In genomic region chr12:31959701-31960391, GRCh38 we compare ENCODE assay signal across 8 cellular contexts. TPM values are rescaled to one million over a fixed set of nuclear protein-coding genes. Genes with fewer than 3 reads are reported as not detected.
DNase-seq lines count a peak whose midpoint lies in the region; ATAC-seq, FAIRE-seq and TF ChIP-seq lines count a peak whose summit lies in the region.

No MANE protein-coding gene starts in this region.

- DNase-seq in GF-D8 (lab: John Stamatoyannopoulos, UW) (peak; percentile 47), GOT3 (lab: John Stamatoyannopoulos, UW) (peak; percentile 27), Karpas-422 (peak; percentile 76), amniotic epithelial cell (ENCODE audit: low read depth) (peak; percentile 48), left ventricle myocardium inferior (peak; percentile 75), prostate gland (ENCODE audit: low spot score) (peak; percentile 46), urothelium cell line (ENCODE audit: low spot score) (peak; percentile 65)

- TF ChIP-seq CTCF in left ventricle myocardium inferior (IDR thresholded peaks at IDR 0.05; ENCODE audit: borderline replicate concordance) (no peak), prostate gland (IDR thresholded peaks at IDR 0.05) (peak in 1 of 4 experiments; percentile 16)

- H2AFZ ChIP-seq in Karpas-422 (ENCODE audit: low read length) = no peak overlapping the region; the same call in 1 of the 2 replicates

- no peaks in the 10 kb centered on the region for H3K79me2 ChIP-seq in Karpas-422 (ENCODE audit: low read length)

- ATAC-seq in SK-N-SH treated with all-trans-retinoic acid at 6 μM for 48 hours = peak; percentile 69

- peak overlapping the region; percentile 80 for H3K4me2 ChIP-seq in Karpas-422 (ENCODE audit: low read depth, low read length, poor library complexity, severe bottlenecking)

- TF ChIP-seq POLR2A in prostate gland (IDR thresholded peaks at IDR 0.05) = no peak

- no peaks in the 10 kb centered on the region for H3K9me2 ChIP-seq in Karpas-422 (replicated peaks; ENCODE audit: insufficient read depth, low read length)

- peaks cover 9% of the 10 kb centered on the region; the same call in 1 of the 2 replicates for H4K20me1 ChIP-seq in Karpas-422 (ENCODE audit: insufficient read depth, low read depth, low read length)

- H3K36me3 ChIP-seq in Karpas-422 (ENCODE audit: insufficient read depth, low read length) (no peaks in the 10 kb centered on the region), left ventricle myocardium inferior (peaks cover 12% of the 10 kb centered on the region), prostate gland (no peaks in the 10 kb centered on the region)

- under 1% methylated on average over 47 of the region's 47 CpGs for WGBS in prostate gland

- H3K4me3 ChIP-seq in Karpas-422 (ENCODE audit: low read length) (peak overlapping the region; percentile 69), left ventricle myocardium inferior (peak overlapping the region; percentile 75), prostate gland (peak overlapping the region; percentile 70 to 76)

- H3K9me3 ChIP-seq in Karpas-422 (ENCODE audit: low read length) = no peaks in the 10 kb centered on the region
- no peaks in the 10 kb centered on the region for H3K9me3 ChIP-seq in left ventricle myocardium inferior (replicated peaks)
- no peaks in the 10 kb centered on the region for H3K9me3 ChIP-seq in prostate gland

- peak overlapping the region; percentile 63 for H3K9ac ChIP-seq in Karpas-422 (ENCODE audit: low read length)

- intact Hi-C loops in left ventricle myocardium inferior (cut with micrococcal nuclease) (no loop called here), prostate gland (cut with DNase I) (loop anchor here (2.0 to 10.0 kb wide), 3 partner anchors 155 to 301 kb away; partner anchors contain the start of genes AMN1 and ETFBKMT)

- peaks cover 21% of the 10 kb centered on the region for H3K4me1 ChIP-seq in Karpas-422 (ENCODE audit: low read length)
- H3K4me1 ChIP-seq in left ventricle myocardium inferior = peaks cover 56% of the 10 kb centered on the region
- no peaks in the 10 kb centered on the region for H3K4me1 ChIP-seq in prostate gland (replicated peaks)

- H3K27ac ChIP-seq in Karpas-422 (ENCODE audit: low read length) = no peak overlapping the region
- H3K27ac ChIP-seq in left ventricle myocardium inferior (replicated peaks) = peak overlapping the region; percentile 96
- peak overlapping the region; percentile 91 for H3K27ac ChIP-seq in prostate gland

- H3K27me3 ChIP-seq in Karpas-422 (ENCODE audit: low read length) = no peaks in the 10 kb centered on the region
- H3K27me3 ChIP-seq in left ventricle myocardium inferior (ENCODE audit: low read depth) = no peaks in the 10 kb centered on the region
- H3K27me3 ChIP-seq in prostate gland (replicated peaks; ENCODE audit: insufficient read depth) = no peaks in the 10 kb centered on the region

- no peak for FAIRE-seq in urothelium cell line (lab: Jason Lieb, UNC)

TF ChIP-seq in SK-N-SH treated with all-trans-retinoic acid at 6 μM for 48 hours, 23 proteins besides CTCF, POLR2A, EP300 and RAD21:
- TF ChIP-seq PATZ1 (CRISPR knock-in tag; IDR thresholded peaks at IDR 0.05; ENCODE audit: borderline replicate concordance) (no peak), ZFP3 (CRISPR knock-in tag; IDR thresholded peaks at IDR 0.05) (0 out of 2 replicates have a peak, but pooled peaks have one; percentile 36)

RNA-seq across cellular contexts. Expression of gene RESF1, which starts 0.6 kb away (rescaled TPM):
- 8.8 and 14.0 TPM in 2 replicates for total RNA-seq in Karpas-422 (2014; rRNA removed; shearing (Covaris generic); ENCODE audit: low replicate concordance)
- total RNA-seq in left ventricle myocardium inferior (19.4 TPM), prostate gland (10 to 100 TPM; 27.6 to 97.7 TPM)
